In genomic region chr6:1569377-1569776, GRCh38 we compare ENCODE assay signal across 32 cellular contexts. TPM values are rescaled to one million over a fixed set of nuclear protein-coding genes. Genes with fewer than 3 reads are reported as not detected.
DNase-seq lines count a peak whose midpoint lies in the region; ATAC-seq, FAIRE-seq and TF ChIP-seq lines count a peak whose summit lies in the region.
"Had no signal": no experiment of that assay in that cellular context is flagged by ENCODE, and none has a peak within 500 bp of the region (broad histone marks: within the 10 kb centered on the region; RNA-seq: fewer than 3 reads in every experiment).

No MANE protein-coding gene starts in this region.

- H3K36me3 ChIP-seq in K562 (ENCODE audit: control insufficient read depth, insufficient read depth, low read length) = no peaks in the 10 kb centered on the region
- no peaks in the 10 kb centered on the region for H3K36me3 ChIP-seq in kidney (ENCODE audit: control insufficient read depth in 1 of 2, insufficient read depth in 2 of 2, low read length in 2 of 2)
- H3K36me3 ChIP-seq: BE2C; BLaER1; BLaER1 treated with 17β-estradiol and CSF1 and Interleukin-3, amounts not matched to agents 10 nM and 100 nM had no signal

- no peak overlapping the region for H2AFZ ChIP-seq in K562 (ENCODE audit: low read depth, low read length)

- FAIRE-seq in A204.1 (lab: Jason Lieb, UNC) (peak; percentile 48), K562 (lab: Jason Lieb, UNC) (no peak), kidney (lab: Jason Lieb, UNC) (peak; percentile 3)
- FAIRE-seq: A549, D721Med had no signal

- H3K4me3 ChIP-seq in K562 = no peak overlapping the region
- H3K4me3 ChIP-seq in kidney (ENCODE audit: low read length in 2 of 2) = no peak overlapping the region
- H3K4me3 ChIP-seq: A549; BLaER1; BLaER1 treated with 17β-estradiol and CSF1 and Interleukin-3, amounts not matched to agents 10 nM and 100 nM had no signal

- H3K9me3 ChIP-seq in K562 (replicated peaks; ENCODE audit: control insufficient read depth, insufficient read depth, low read depth, low read length) (no peaks in the 10 kb centered on the region), kidney (ENCODE audit: control insufficient read depth in 1 of 2, low read length in 2 of 2) (no peaks in the 10 kb centered on the region)
- H3K9me3 ChIP-seq: BE2C had no signal

- in situ Hi-C loops in K562 (cut with MboI) = no loop called here

- H3K9ac ChIP-seq in K562 (ENCODE audit: insufficient read depth in 1 of 2, low read depth in 2 of 2, low read length in 2 of 2) (no peak overlapping the region), kidney (ENCODE audit: low read length in 2 of 2) (no peak overlapping the region)
- H3K9ac ChIP-seq: BLaER1; BLaER1 treated with 17β-estradiol and CSF1 and Interleukin-3, amounts not matched to agents 10 nM and 100 nM had no signal

- no peaks in the 10 kb centered on the region for H3K9me1 ChIP-seq in K562 (ENCODE audit: control insufficient read depth, insufficient read depth, low read length)

- TF ChIP-seq RAD21 in K562 (CRISPR knock-in tag; conservative IDR thresholded peaks at IDR 0.05 in 1 of 2, IDR thresholded peaks at IDR 0.05 in 1 of 2) = no peak

- H3K27ac ChIP-seq in K562 (ENCODE audit: extremely low read depth, low read depth, low read length) (no peak overlapping the region), kidney (ENCODE audit: low read depth in 2 of 2, low read length in 2 of 2) (no peak overlapping the region)
- H3K27ac ChIP-seq: 22Rv1; A549; BLaER1; BLaER1 treated with 17β-estradiol and CSF1 and Interleukin-3, amounts not matched to agents 10 nM and 100 nM; C4-2B had no signal

- no peak for ATAC-seq in K562
- no peak for ATAC-seq in GM18868 (IDR thresholded peaks at IDR 0.05; ENCODE audit: unreplicated experiment)
- no peak for ATAC-seq in GM18517 (IDR thresholded peaks at IDR 0.05; ENCODE audit: unreplicated experiment)
- ATAC-seq: A549; CD8-positive, alpha-beta T cell had no signal

- TF ChIP-seq CTCF in K562 (IDR thresholded peaks at IDR 0.05 in 2 of 3, conservative IDR thresholded peaks at IDR 0.05 in 1 of 3; ENCODE audit: insufficient read depth in 2 of 3, low read depth in 1 of 3, low read length in 3 of 3) (no peak), kidney (IDR thresholded peaks at IDR 0.05; ENCODE audit: borderline replicate concordance, extremely low read depth, insufficient read depth) (no peak)

- DNase-seq in K562 (ENCODE audit: extremely low read depth in 1 of 4, low spot score in 3 of 4) = no peak
- no peak for DNase-seq in kidney
- DNase-seq in NCI-H2227 (lab: John Stamatoyannopoulos, UW; ENCODE audit: unreplicated experiment) = no peak
- DNase-seq: 8988T; ACHN; BE2C; C1 segment of cervical spinal cord; Caco-2; Calu3; CD4-positive, alpha-beta memory T cell; CD4-positive, alpha-beta T cell; CD4-positive, CD25-positive, alpha-beta regulatory T cell; CD8-positive, alpha-beta memory T cell; CD8-positive, alpha-beta T cell; COR-L47; DMS 273 treated with DMSO at 0.1 percent for 48 hours; DMS153; DMS53; DMS79; DMS79 treated with DMSO at 0.1 percent for 48 hours; DND-41; EL had no signal

- no peaks in the 10 kb centered on the region for H3K27me3 ChIP-seq in K562 (ENCODE audit: control insufficient read depth in 2 of 2, insufficient read depth in 2 of 2, low read length in 2 of 2)
- H3K27me3 ChIP-seq: BLaER1; BLaER1 treated with 17β-estradiol and CSF1 and Interleukin-3, amounts not matched to agents 10 nM and 100 nM had no signal

- WGBS in K562 (ENCODE audit: insufficient coverage, low coverage, missing lambda C conversion rate) = 1% methylated on average over 3 of the region's 3 CpGs

- TF ChIP-seq EP300 in K562 (IDR thresholded peaks at IDR 0.05; ENCODE audit: low read length) = no peak

- H3K4me1 ChIP-seq in K562 (replicated peaks in 1 of 2; ENCODE audit: control insufficient read depth in 2 of 2, insufficient read depth in 2 of 2, low read length in 2 of 2) (no peaks in the 10 kb centered on the region), kidney (ENCODE audit: control insufficient read depth in 1 of 2, insufficient read depth in 1 of 2, low read depth in 1 of 2, low read length in 2 of 2) (no peaks in the 10 kb centered on the region)
- H3K4me1 ChIP-seq: A549, BE2C, Caco-2 had no signal

- intact Hi-C loops in K562 (cut with micrococcal nuclease) = no loop called here
- intact Hi-C loops in kidney (cut with DNase I) = no loop called here

- POLR2A ChIA-PET in K562 (lab: Yijun Ruan, JAX) = no interaction called here

- H3K4me2 ChIP-seq in K562 (ENCODE audit: insufficient read depth, low read length) = no peak overlapping the region
- H3K4me2 ChIP-seq: A549; BLaER1; BLaER1 treated with 17β-estradiol and CSF1 and Interleukin-3, amounts not matched to agents 10 nM and 100 nM had no signal

- no peaks in the 10 kb centered on the region for H4K20me1 ChIP-seq in K562 (replicated peaks; ENCODE audit: control insufficient read depth, insufficient read depth, low read length)
- H4K20me1 ChIP-seq: BLaER1; BLaER1 treated with 17β-estradiol and CSF1 and Interleukin-3, amounts not matched to agents 10 nM and 100 nM had no signal

- CTCF ChIA-PET in K562 (lab: Yijun Ruan, JAX; ENCODE audit: low intra/inter-chr PET ratio) = no interaction called here

- no peak for TF ChIP-seq POLR2A in K562 (conservative IDR thresholded peaks at IDR 0.05)

- no peaks in the 10 kb centered on the region for H3K79me2 ChIP-seq in K562 (ENCODE audit: control insufficient read depth, insufficient read depth, low read length)

- no TSS peak for BruUV-seq in K562 (replicated peaks; lab: Mats Ljungman, UMichigan)

TF ChIP-seq in K562, 482 proteins besides CTCF, POLR2A, EP300 and RAD21:
- TF ChIP-seq ZNF507 (tag; conservative IDR thresholded peaks at IDR 0.05) = peak; percentile 94
- no peak for TF ChIP-seq ZNF174 (CRISPR knock-in tag; IDR thresholded peaks at IDR 0.05)
- TF ChIP-seq ZBTB5 (IDR thresholded peaks at IDR 0.05) = no peak
- no peak for TF ChIP-seq ETV6 (IDR thresholded peaks at IDR 0.05; ENCODE audit: borderline replicate concordance in 1 of 2, low read depth in 2 of 2, low read length in 1 of 2)
- no peak for TF ChIP-seq ETV6 (CRISPR knock-in tag; IDR thresholded peaks at IDR 0.05; ENCODE audit: borderline replicate concordance)

RNA-seq across cellular contexts. Expression of gene FOXC1, which starts 40.3 kb away (rescaled TPM):
- total RNA-seq in K562 (2011; cell fraction: chromatin; rRNA removed; ENCODE audit: low replicate concordance) = not detected in 2 replicates
- total RNA-seq in K562 (2011; cell fraction: nucleolus; rRNA removed) = not detected in 2 replicates
- total RNA-seq in K562 (2011; cell fraction: nucleoplasm; rRNA removed) = not detected in 2 replicates
- total RNA-seq in K562 (2014; rRNA removed) (not detected in 2 replicates), K562 (2014; rRNA removed; fragmentation: Illumina TruSeq; extraction: Trizol) (not detected in 2 replicates), K562 (2015; rRNA removed; fragmentation: Illumina TruSeq; extraction: Trizol) (not detected in 2 replicates), K562 (2021) (0.07 TPM in 1 of 2 replicates, not detected in the other), kidney (58.5 TPM)
- polyA plus RNA-seq in K562 (2011; rRNA removed) (not detected in 2 replicates), K562 (2014; fragmentation: Illumina TruSeq; extraction: Trizol) (not detected in 2 replicates), K562 (2014; fragmentation: Nextera tagmentation; extraction: Ambion mirVana) (not detected), K562 (2014; rRNA removed) (not detected in 2 replicates), kidney (ENCODE audit: insufficient read depth, low read depth, low replicate concordance) (18.0 TPM)
- not detected in 2 replicates for polyA plus RNA-seq in K562 (2011; cell fraction: cytosol; rRNA removed)
- not detected in 2 replicates for polyA plus RNA-seq in K562 (2011; cell fraction: nucleus; rRNA removed)
- polyA plus RNA-seq in K562 (2012) = not detected in 2 replicates
- not detected in 2 replicates for polyA minus RNA-seq in K562 (2011; rRNA and poly(A)+ RNA removed)
- polyA minus RNA-seq in K562 (2011; cell fraction: cytosol; rRNA and poly(A)+ RNA removed) = 0.19 and 0.46 TPM in 2 replicates
- polyA minus RNA-seq in K562 (2011; cell fraction: nucleus; rRNA and poly(A)+ RNA removed) = under 0.01 TPM in 1 of 2 replicates, not detected in the other
- total RNA-seq: CD4-positive, alpha-beta memory T cell; CD4-positive, alpha-beta T cell; CD4-positive, CD25-positive, alpha-beta regulatory T cell; CD8-positive, alpha-beta memory T cell; CD8-positive, alpha-beta T cell had no signal
- polyA plus RNA-seq: CD14-positive monocyte; CD4-positive, alpha-beta memory T cell; CD4-positive, CD25-positive, alpha-beta regulatory T cell; CD8-positive, alpha-beta memory T cell had no signal

Comparison
In these comparisons a context has a peak if more than half of its experiments do, and no peak if none do; other contexts are left out.
1. RNA of gene FOXC1, which starts 40.3 kb away (total RNA-seq): 58.5 TPM in kidney (single experiment); 0.07 TPM in K562; every median in the first group is over 10 times any median in the second.